In the genomic region with DNA sequence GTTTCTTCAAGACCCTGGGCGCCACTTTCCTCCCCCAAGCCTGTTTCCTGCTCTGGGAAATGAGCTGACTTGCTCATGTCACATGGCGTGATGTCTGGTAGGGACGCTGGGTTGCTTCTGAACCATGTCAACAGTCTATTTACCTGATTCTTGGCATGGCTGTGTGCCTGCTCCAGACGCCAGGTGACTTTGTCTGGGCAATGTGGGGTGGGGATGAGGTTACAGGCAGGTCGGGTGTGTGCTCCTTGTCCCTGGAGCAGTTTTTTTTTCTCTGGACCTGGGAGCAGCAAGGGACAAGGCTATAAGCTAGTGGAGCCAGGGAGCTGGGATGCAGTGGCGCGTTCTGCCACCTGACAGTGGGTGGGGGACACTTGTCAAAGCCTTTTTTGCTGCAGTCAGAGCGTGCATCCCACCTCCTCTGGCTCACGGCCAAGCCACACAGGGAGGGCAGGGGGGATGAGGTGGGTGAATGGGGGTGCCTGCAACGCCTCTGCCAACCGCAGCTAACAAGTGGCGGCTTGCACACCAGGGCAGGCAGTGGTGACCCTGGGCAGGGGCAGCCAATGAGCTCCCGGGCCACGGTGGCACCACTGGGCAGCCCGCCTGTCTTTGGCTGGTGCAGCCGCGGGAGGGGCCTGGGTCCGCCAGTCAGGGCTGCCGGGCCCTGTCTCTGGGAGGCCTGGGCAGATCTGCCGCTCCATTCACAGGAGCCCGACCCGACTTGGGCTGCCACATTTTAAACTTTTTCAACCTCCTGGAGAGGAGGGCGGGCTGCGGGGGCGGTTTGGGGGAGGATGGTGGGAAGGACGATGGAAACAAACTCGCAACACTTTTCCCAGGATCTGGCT, we compare ENCODE assay signal across 1 cellular context.
TF ChIP-seq lines count a peak whose summit lies in the region.

No MANE protein-coding gene starts in this region.

TF ChIP-seq in HepG2, 621 proteins besides CTCF, POLR2A, EP300 and RAD21 (continued from another document and continues in another):
- TF ChIP-seq, protein P1, sequence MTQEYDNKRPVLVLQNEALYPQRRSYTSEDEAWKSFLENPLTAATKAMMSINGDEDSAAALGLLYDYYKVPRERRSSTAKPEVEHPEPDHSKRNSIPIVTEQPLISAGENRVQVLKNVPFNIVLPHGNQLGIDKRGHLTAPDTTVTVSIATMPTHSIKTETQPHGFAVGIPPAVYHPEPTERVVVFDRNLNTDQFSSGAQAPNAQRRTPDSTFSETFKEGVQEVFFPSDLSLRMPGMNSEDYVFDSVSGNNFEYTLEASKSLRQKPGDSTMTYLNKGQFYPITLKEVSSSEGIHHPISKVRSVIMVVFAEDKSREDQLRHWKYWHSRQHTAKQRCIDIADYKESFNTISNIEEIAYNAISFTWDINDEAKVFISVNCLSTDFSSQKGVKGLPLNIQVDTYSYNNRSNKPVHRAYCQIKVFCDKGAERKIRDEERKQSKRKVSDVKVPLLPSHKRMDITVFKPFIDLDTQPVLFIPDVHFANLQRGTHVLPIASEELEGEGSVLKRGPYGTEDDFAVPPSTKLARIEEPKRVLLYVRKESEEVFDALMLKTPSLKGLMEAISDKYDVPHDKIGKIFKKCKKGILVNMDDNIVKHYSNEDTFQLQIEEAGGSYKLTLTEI (CRISPR knock-in tag; conservative IDR thresholded peaks at IDR 0.05), result no peak
- TF ChIP-seq EEA1 (CRISPR knock-in tag; IDR thresholded peaks at IDR 0.05; ENCODE audit: borderline replicate concordance) (peak; percentile 69; the same call in 1 of the 2 replicates), ZNF556 (CRISPR knock-in tag; IDR thresholded peaks at IDR 0.05; ENCODE audit: borderline replicate concordance) (no peak; the same call in 1 of the 2 replicates), ERF (CRISPR knock-in tag; IDR thresholded peaks at IDR 0.05) (no peak; the same call in 1 of the 2 replicates), ZEB1 (IDR thresholded peaks at IDR 0.05; ENCODE audit: insufficient replicate concordance, low read depth) (no peak), NFE2L2 (IDR thresholded peaks at IDR 0.05; ENCODE audit: low read length) (no peak), SIX4 (CRISPR knock-in tag; IDR thresholded peaks at IDR 0.05) (no peak), STAT5B (CRISPR knock-in tag; IDR thresholded peaks at IDR 0.05) (no peak), SYNCRIP (IDR thresholded peaks at IDR 0.05; ENCODE audit: insufficient read depth, low read depth, low read length) (no peak), ZNF773 (CRISPR knock-in tag; IDR thresholded peaks at IDR 0.05; ENCODE audit: borderline replicate concordance) (no peak), ZNF569 (CRISPR knock-in tag; IDR thresholded peaks at IDR 0.05; ENCODE audit: borderline replicate concordance) (no peak), CC2D1A (CRISPR knock-in tag; IDR thresholded peaks at IDR 0.05) (no peak), FOSL2 (CRISPR knock-in tag; IDR thresholded peaks at IDR 0.05) (peak; percentile 39; the same call in 1 of the 2 replicates), CSRNP2 (CRISPR knock-in tag; conservative IDR thresholded peaks at IDR 0.05; ENCODE audit: low read depth) (no peak), SP1 (IDR thresholded peaks at IDR 0.05) (no peak), SP1 (CRISPR knock-in tag; IDR thresholded peaks at IDR 0.05) (peak; percentile 71), ZNF430 (CRISPR knock-in tag; IDR thresholded peaks at IDR 0.05) (no peak), ZNF234 (CRISPR knock-in tag; conservative IDR thresholded peaks at IDR 0.05) (no peak), PRMT3 (CRISPR knock-in tag; IDR thresholded peaks at IDR 0.05; ENCODE audit: borderline replicate concordance, low read depth) (no peak), ZFY (CRISPR knock-in tag; IDR thresholded peaks at IDR 0.05) (no peak)
- TF ChIP-seq, protein P2, sequence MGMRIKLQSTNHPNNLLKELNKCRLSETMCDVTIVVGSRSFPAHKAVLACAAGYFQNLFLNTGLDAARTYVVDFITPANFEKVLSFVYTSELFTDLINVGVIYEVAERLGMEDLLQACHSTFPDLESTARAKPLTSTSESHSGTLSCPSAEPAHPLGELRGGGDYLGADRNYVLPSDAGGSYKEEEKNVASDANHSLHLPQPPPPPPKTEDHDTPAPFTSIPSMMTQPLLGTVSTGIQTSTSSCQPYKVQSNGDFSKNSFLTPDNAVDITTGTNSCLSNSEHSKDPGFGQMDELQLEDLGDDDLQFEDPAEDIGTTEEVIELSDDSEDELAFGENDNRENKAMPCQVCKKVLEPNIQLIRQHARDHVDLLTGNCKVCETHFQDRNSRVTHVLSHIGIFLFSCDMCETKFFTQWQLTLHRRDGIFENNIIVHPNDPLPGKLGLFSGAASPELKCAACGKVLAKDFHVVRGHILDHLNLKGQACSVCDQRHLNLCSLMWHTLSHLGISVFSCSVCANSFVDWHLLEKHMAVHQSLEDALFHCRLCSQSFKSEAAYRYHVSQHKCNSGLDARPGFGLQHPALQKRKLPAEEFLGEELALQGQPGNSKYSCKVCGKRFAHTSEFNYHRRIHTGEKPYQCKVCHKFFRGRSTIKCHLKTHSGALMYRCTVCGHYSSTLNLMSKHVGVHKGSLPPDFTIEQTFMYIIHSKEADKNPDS (CRISPR knock-in tag; IDR thresholded peaks at IDR 0.05), result no peak
- TF ChIP-seq, protein P3, sequence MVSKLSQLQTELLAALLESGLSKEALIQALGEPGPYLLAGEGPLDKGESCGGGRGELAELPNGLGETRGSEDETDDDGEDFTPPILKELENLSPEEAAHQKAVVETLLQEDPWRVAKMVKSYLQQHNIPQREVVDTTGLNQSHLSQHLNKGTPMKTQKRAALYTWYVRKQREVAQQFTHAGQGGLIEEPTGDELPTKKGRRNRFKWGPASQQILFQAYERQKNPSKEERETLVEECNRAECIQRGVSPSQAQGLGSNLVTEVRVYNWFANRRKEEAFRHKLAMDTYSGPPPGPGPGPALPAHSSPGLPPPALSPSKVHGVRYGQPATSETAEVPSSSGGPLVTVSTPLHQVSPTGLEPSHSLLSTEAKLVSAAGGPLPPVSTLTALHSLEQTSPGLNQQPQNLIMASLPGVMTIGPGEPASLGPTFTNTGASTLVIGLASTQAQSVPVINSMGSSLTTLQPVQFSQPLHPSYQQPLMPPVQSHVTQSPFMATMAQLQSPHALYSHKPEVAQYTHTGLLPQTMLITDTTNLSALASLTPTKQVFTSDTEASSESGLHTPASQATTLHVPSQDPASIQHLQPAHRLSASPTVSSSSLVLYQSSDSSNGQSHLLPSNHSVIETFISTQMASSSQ (IDR thresholded peaks at IDR 0.05; ENCODE audit: low read depth), result no peak
- TF ChIP-seq, protein P3 (CRISPR knock-in tag; IDR thresholded peaks at IDR 0.05; ENCODE audit: borderline replicate concordance), result peak; percentile 71; the same call in 1 of the 2 replicates
- TF ChIP-seq, protein P4, sequence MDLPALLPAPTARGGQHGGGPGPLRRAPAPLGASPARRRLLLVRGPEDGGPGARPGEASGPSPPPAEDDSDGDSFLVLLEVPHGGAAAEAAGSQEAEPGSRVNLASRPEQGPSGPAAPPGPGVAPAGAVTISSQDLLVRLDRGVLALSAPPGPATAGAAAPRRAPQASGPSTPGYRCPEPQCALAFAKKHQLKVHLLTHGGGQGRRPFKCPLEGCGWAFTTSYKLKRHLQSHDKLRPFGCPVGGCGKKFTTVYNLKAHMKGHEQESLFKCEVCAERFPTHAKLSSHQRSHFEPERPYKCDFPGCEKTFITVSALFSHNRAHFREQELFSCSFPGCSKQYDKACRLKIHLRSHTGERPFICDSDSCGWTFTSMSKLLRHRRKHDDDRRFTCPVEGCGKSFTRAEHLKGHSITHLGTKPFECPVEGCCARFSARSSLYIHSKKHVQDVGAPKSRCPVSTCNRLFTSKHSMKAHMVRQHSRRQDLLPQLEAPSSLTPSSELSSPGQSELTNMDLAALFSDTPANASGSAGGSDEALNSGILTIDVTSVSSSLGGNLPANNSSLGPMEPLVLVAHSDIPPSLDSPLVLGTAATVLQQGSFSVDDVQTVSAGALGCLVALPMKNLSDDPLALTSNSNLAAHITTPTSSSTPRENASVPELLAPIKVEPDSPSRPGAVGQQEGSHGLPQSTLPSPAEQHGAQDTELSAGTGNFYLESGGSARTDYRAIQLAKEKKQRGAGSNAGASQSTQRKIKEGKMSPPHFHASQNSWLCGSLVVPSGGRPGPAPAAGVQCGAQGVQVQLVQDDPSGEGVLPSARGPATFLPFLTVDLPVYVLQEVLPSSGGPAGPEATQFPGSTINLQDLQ (CRISPR knock-in tag; IDR thresholded peaks at IDR 0.05), result no peak
- TF ChIP-seq, protein P5, sequence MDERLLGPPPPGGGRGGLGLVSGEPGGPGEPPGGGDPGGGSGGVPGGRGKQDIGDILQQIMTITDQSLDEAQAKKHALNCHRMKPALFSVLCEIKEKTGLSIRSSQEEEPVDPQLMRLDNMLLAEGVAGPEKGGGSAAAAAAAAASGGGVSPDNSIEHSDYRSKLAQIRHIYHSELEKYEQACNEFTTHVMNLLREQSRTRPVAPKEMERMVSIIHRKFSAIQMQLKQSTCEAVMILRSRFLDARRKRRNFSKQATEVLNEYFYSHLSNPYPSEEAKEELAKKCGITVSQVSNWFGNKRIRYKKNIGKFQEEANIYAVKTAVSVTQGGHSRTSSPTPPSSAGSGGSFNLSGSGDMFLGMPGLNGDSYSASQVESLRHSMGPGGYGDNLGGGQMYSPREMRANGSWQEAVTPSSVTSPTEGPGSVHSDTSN (CRISPR knock-in tag; IDR thresholded peaks at IDR 0.05), result no peak
- TF ChIP-seq, protein P6, sequence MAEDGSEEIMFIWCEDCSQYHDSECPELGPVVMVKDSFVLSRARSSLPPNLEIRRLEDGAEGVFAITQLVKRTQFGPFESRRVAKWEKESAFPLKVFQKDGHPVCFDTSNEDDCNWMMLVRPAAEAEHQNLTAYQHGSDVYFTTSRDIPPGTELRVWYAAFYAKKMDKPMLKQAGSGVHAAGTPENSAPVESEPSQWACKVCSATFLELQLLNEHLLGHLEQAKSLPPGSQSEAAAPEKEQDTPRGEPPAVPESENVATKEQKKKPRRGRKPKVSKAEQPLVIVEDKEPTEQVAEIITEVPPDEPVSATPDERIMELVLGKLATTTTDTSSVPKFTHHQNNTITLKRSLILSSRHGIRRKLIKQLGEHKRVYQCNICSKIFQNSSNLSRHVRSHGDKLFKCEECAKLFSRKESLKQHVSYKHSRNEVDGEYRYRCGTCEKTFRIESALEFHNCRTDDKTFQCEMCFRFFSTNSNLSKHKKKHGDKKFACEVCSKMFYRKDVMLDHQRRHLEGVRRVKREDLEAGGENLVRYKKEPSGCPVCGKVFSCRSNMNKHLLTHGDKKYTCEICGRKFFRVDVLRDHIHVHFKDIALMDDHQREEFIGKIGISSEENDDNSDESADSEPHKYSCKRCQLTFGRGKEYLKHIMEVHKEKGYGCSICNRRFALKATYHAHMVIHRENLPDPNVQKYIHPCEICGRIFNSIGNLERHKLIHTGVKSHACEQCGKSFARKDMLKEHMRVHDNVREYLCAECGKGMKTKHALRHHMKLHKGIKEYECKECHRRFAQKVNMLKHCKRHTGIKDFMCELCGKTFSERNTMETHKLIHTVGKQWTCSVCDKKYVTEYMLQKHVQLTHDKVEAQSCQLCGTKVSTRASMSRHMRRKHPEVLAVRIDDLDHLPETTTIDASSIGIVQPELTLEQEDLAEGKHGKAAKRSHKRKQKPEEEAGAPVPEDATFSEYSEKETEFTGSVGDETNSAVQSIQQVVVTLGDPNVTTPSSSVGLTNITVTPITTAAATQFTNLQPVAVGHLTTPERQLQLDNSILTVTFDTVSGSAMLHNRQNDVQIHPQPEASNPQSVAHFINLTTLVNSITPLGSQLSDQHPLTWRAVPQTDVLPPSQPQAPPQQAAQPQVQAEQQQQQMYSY (CRISPR knock-in tag; IDR thresholded peaks at IDR 0.05), result no peak
- TF ChIP-seq, protein P7, sequence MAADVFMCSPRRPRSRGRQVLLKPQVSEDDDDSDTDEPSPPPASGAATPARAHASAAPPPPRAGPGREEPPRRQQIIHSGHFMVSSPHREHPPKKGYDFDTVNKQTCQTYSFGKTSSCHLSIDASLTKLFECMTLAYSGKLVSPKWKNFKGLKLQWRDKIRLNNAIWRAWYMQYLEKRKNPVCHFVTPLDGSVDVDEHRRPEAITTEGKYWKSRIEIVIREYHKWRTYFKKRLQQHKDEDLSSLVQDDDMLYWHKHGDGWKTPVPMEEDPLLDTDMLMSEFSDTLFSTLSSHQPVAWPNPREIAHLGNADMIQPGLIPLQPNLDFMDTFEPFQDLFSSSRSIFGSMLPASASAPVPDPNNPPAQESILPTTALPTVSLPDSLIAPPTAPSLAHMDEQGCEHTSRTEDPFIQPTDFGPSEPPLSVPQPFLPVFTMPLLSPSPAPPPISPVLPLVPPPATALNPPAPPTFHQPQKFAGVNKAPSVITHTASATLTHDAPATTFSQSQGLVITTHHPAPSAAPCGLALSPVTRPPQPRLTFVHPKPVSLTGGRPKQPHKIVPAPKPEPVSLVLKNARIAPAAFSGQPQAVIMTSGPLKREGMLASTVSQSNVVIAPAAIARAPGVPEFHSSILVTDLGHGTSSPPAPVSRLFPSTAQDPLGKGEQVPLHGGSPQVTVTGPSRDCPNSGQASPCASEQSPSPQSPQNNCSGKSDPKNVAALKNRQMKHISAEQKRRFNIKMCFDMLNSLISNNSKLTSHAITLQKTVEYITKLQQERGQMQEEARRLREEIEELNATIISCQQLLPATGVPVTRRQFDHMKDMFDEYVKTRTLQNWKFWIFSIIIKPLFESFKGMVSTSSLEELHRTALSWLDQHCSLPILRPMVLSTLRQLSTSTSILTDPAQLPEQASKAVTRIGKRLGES (CRISPR knock-in tag; IDR thresholded peaks at IDR 0.05; ENCODE audit: borderline replicate concordance), result no peak
- TF ChIP-seq, protein P8, sequence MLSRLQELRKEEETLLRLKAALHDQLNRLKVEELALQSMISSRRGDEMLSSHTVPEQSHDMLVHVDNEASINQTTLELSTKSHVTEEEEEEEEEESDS (CRISPR knock-in tag; IDR thresholded peaks at IDR 0.05; ENCODE audit: borderline replicate concordance), result no peak
